Comparison of ENCODE assay signal across 8 cellular contexts in genomic region chr20:36202891-36203338, GRCh38. TPM values are rescaled to one million over a fixed set of nuclear protein-coding genes. Genes with fewer than 3 reads are reported as not detected.
DNase-seq lines count a peak whose midpoint lies in the region; ATAC-seq and TF ChIP-seq lines count a peak whose summit lies in the region.

No MANE protein-coding gene starts in this region.

- H2BK15ac ChIP-seq in mesenchymal stem cell (ENCODE audit: low read depth, poor library complexity, severe bottlenecking), result no peak overlapping the region

- no peak overlapping the region for H3K27ac ChIP-seq in mesenchymal stem cell (ENCODE audit: low read length, poor library complexity, severe bottlenecking)

- peak; percentile 8 for DNase-seq in AG09319 (ENCODE audit: extremely low read depth, low read depth)
- peak; percentile 95 for DNase-seq in H7
- DNase-seq in NCI-H69 (lab: John Stamatoyannopoulos, UW), result peak; percentile 63
- peak; percentile 83 for DNase-seq in activated CD8-positive, alpha-beta T cell treated with anti-CD3 and anti-CD28 coated beads for 36 hours
- peak; percentile 69 for DNase-seq in effector CD8-positive, alpha-beta T cell (lab: John Stamatoyannopoulos, UW)
- DNase-seq in mesenchymal stem cell, result peak; percentile 51
- peak; percentile 56 to 70 for DNase-seq in stimulated activated CD8-positive, alpha-beta memory T cell treated with anti-CD3 and anti-CD28 coated beads, Interleukin-2, amount 100 ng/mL, for 48 hours (ENCODE audit: low read depth in 2 of 2)

- H3K9me3 ChIP-seq in mesenchymal stem cell (ENCODE audit: control insufficient read depth, low read length), result no peaks in the 10 kb centered on the region

- no peak overlapping the region for H2BK120ac ChIP-seq in mesenchymal stem cell (ENCODE audit: low read depth, low read length)

- H3K9me3 Mint-ChIP-seq in activated CD8-positive, alpha-beta T cell treated with anti-CD3 and anti-CD28 coated beads for 36 hours, result no peaks in the 10 kb centered on the region

- no peak overlapping the region for H2BK12ac ChIP-seq in mesenchymal stem cell (ENCODE audit: low read length in 2 of 2)

- no peaks in the 10 kb centered on the region for H3K27me3 Mint-ChIP-seq in activated CD8-positive, alpha-beta T cell treated with anti-CD3 and anti-CD28 coated beads for 36 hours

- H3K4me3 ChIP-seq in H7 (ENCODE audit: insufficient read depth, low read depth, low read length), result no peak overlapping the region
- H3K4me3 ChIP-seq in mesenchymal stem cell (ENCODE audit: insufficient read depth in 1 of 2, low read depth in 1 of 2, low read length in 2 of 2), result no peak overlapping the region

- 34% methylated on average over 18 of the region's 18 CpGs for WGBS in mesenchymal stem cell

- H3K18ac ChIP-seq in mesenchymal stem cell (ENCODE audit: low read depth in 1 of 2, low read length in 2 of 2), result no peak overlapping the region

- POLR2A ChIA-PET in activated CD8-positive, alpha-beta T cell treated with anti-CD3 and anti-CD28 coated beads for 36 hours (lab: Charles Lee), result interaction anchor here (0.9 kb wide), 2 partner anchors 30 to 44 kb away, joined by 3 to 4 read pairs; no protein-coding TSS in a partner anchor

- H3K14ac ChIP-seq in mesenchymal stem cell (ENCODE audit: low read length in 2 of 2), result no peak overlapping the region

- H3K27me3 ChIP-seq in H7 (ENCODE audit: control insufficient read depth, insufficient read depth, low read length) (no peaks in the 10 kb centered on the region), mesenchymal stem cell (ENCODE audit: control insufficient read depth in 1 of 2, insufficient read depth in 1 of 2, low read length in 2 of 2) (no peaks in the 10 kb centered on the region)

- no peaks in the 10 kb centered on the region for H3K4me1 Mint-ChIP-seq in activated CD8-positive, alpha-beta T cell treated with anti-CD3 and anti-CD28 coated beads for 36 hours (ENCODE audit: low read depth)

- no peaks in the 10 kb centered on the region for H3K4me1 ChIP-seq in mesenchymal stem cell (ENCODE audit: control insufficient read depth, insufficient read depth, low read depth, low read length)

- no peaks in the 10 kb centered on the region for H3K79me1 ChIP-seq in mesenchymal stem cell (replicated peaks; ENCODE audit: low read length, poor library complexity, severe bottlenecking)

- CTCF ChIA-PET in activated CD8-positive, alpha-beta T cell treated with anti-CD3 and anti-CD28 coated beads for 36 hours (lab: Charles Lee), result interaction anchor here (0.6 to 9.2 kb wide), 59 partner anchors 9 to 299 kb away, joined by 3 to 73 read pairs (median 4); partner anchors contain the start of genes AAR2 and SCAND1

- intact Hi-C loops in activated CD8-positive, alpha-beta T cell treated with anti-CD3 and anti-CD28 coated beads for 36 hours (cut with micrococcal nuclease), result loop anchor here (5.0 kb wide), 1 partner anchor 234 kb away; no protein-coding TSS in a partner anchor

- H3K4me2 ChIP-seq in mesenchymal stem cell (ENCODE audit: low read length, poor library complexity, severe bottlenecking), result no peak overlapping the region

- H4K91ac ChIP-seq in mesenchymal stem cell (ENCODE audit: low read length), result no peak overlapping the region

- no peak overlapping the region for H3K9ac ChIP-seq in mesenchymal stem cell (ENCODE audit: low read length)

- H2BK5ac ChIP-seq in mesenchymal stem cell (ENCODE audit: low read depth, low read length, poor library complexity, severe bottlenecking), result no peak overlapping the region

- H2AFZ ChIP-seq in mesenchymal stem cell (ENCODE audit: low read depth, low read length), result no peak overlapping the region

- H3K36me3 ChIP-seq in H7 (replicated peaks; ENCODE audit: control insufficient read depth, insufficient read depth, low read length) (no peaks in the 10 kb centered on the region; the same call in 1 of the 2 replicates), mesenchymal stem cell (ENCODE audit: control insufficient read depth in 1 of 2, insufficient read depth in 2 of 2, low read depth in 1 of 2, low read length in 2 of 2) (peaks cover 44 to 67% of the 10 kb centered on the region in 2 experiments)

- H3K4me3 Mint-ChIP-seq in activated CD8-positive, alpha-beta T cell treated with anti-CD3 and anti-CD28 coated beads for 36 hours, result no peak overlapping the region

- H3K23ac ChIP-seq in mesenchymal stem cell (ENCODE audit: low read length in 2 of 2), result no peak overlapping the region

- no peak overlapping the region for H2AK5ac ChIP-seq in mesenchymal stem cell (ENCODE audit: low read length, severe bottlenecking)

- H3K4ac ChIP-seq in mesenchymal stem cell (ENCODE audit: low read depth in 1 of 2, low read length in 2 of 2), result no peak overlapping the region

- H3K27ac Mint-ChIP-seq in activated CD8-positive, alpha-beta T cell treated with anti-CD3 and anti-CD28 coated beads for 36 hours, result no peak overlapping the region

- H3K36me3 Mint-ChIP-seq in activated CD8-positive, alpha-beta T cell treated with anti-CD3 and anti-CD28 coated beads for 36 hours (ENCODE audit: low read depth), result no peaks in the 10 kb centered on the region

- H4K8ac ChIP-seq in mesenchymal stem cell (ENCODE audit: low read length), result no peak overlapping the region

- peak; percentile 86 for ATAC-seq in activated CD8-positive, alpha-beta T cell treated with anti-CD3 and anti-CD28 coated beads for 36 hours
- ATAC-seq in HG03342 (IDR thresholded peaks at IDR 0.05; ENCODE audit: unreplicated experiment), result no peak

- no peak; the same call in none of the 2 replicates for TF ChIP-seq CTCF in AG09319 (IDR thresholded peaks at IDR 0.05; ENCODE audit: low read depth, low read length)
- TF ChIP-seq CTCF in activated CD8-positive, alpha-beta T cell treated with anti-CD3 and anti-CD28 coated beads for 36 hours (IDR thresholded peaks at IDR 0.05), result peak; percentile 96

RNA-seq across cellular contexts. Expression of gene AAR2, which starts 33.4 kb away (rescaled TPM):
- 32.1 and 38.4 TPM in 2 replicates for total RNA-seq in H7 (2014; rRNA removed; shearing (Covaris generic))
- 10 to 100 TPM; 18.8 to 19.7 TPM for total RNA-seq in activated CD8-positive, alpha-beta T cell treated with anti-CD3 and anti-CD28 coated beads for 36 hours
- polyA plus RNA-seq in mesenchymal stem cell (2013, experiment 1 of 2), result 21.0 TPM
- 20.5 TPM for polyA plus RNA-seq in mesenchymal stem cell (2013, experiment 2 of 2)

RNA-seq across cellular contexts. Expression of gene EPB41L1, which starts 48.4 kb away (rescaled TPM):
- 11.9 TPM in 2 replicates for total RNA-seq in H7 (2014; rRNA removed; shearing (Covaris generic))
- 1 to 10 TPM; 1.0 to 2.2 TPM for total RNA-seq in activated CD8-positive, alpha-beta T cell treated with anti-CD3 and anti-CD28 coated beads for 36 hours
- polyA plus RNA-seq in mesenchymal stem cell (2013, experiment 1 of 2), result 32.1 TPM
- 33.0 TPM for polyA plus RNA-seq in mesenchymal stem cell (2013, experiment 2 of 2)

Comparison
In these comparisons a context has a peak if more than half of its experiments do, and no peak if none do; other contexts are left out.
1. DNase-seq: peak in every context shown above with its lines; median percentile 95 in H7; 83 in activated CD8-positive, alpha-beta T cell treated with anti-CD3 and anti-CD28 coated beads for 36 hours; 69 in effector CD8-positive, alpha-beta T cell; 63 in NCI-H69; 63 in stimulated activated CD8-positive, alpha-beta memory T cell treated with anti-CD3 and anti-CD28 coated beads, Interleukin-2, amount 100 ng/mL, for 48 hours; 51 in mesenchymal stem cell; 8 in AG09319.